8 cellular contexts compared by ENCODE assay signal in the genomic region with DNA sequence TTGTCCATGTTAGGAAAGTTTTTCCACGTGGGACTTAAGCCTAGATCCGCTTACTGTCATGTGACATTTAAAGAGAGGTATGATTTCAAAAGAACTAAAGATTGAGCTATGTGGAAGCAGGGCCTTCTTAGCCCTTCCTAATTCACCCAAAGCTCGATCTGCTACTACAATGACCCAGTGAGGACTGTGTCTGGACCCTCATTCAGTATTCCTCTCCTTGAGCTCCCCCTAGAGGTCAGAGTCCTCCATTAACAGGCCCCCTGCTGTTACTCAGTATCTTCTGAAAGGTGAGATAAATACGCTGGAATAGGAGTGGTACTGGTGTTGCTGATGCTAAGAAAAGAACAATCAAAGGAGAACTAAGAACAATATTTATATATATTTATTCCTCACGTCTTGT.
A peak's percentile ranks its signal among the peaks of the same experiment; 100 is the strongest.
DNase-seq lines count a peak whose midpoint lies in the region; ATAC-seq, FAIRE-seq and TF ChIP-seq lines count a peak whose summit lies in the region.

No MANE protein-coding gene starts in this region.

- no peaks in the 10 kb centered on the region for H4K20me1 ChIP-seq in astrocyte (ENCODE audit: insufficient read depth, low read length)

- peak overlapping the region; percentile 24 for H3K4me3 Mint-ChIP-seq in astrocyte (ENCODE audit: unreplicated experiment)

- ATAC-seq in GM19043 (IDR thresholded peaks at IDR 0.05; ENCODE audit: low read depth, unreplicated experiment) = peak; percentile 79
- ATAC-seq in HG03097 (IDR thresholded peaks at IDR 0.05; ENCODE audit: low FRiP score, unreplicated experiment) = peak; percentile 94

- H3K4me1 Mint-ChIP-seq in astrocyte (ENCODE audit: low read depth, unreplicated experiment) = peaks cover 23% of the 10 kb centered on the region

- peak overlapping the region; percentile 45 for H3K9ac ChIP-seq in astrocyte (ENCODE audit: low read length)

- no peak overlapping the region for H3K4me3 ChIP-seq in astrocyte (ENCODE audit: insufficient read depth, low read depth, low read length)

- peak overlapping the region; percentile 1 for H3K27ac Mint-ChIP-seq in astrocyte (ENCODE audit: unreplicated experiment)

- H3K4me1 ChIP-seq in astrocyte (ENCODE audit: insufficient read depth, low read length) = peaks cover 16% of the 10 kb centered on the region

- H3K27me3 ChIP-seq in astrocyte (ENCODE audit: insufficient read depth, low read length) = no peaks in the 10 kb centered on the region

- peak; percentile 89 for TF ChIP-seq CTCF in astrocyte (IDR thresholded peaks at IDR 0.05; ENCODE audit: insufficient read depth, low read depth, low read length)

- no peaks in the 10 kb centered on the region for H3K27me3 Mint-ChIP-seq in astrocyte (ENCODE audit: low read depth, unreplicated experiment)

- H3K36me3 ChIP-seq in astrocyte (ENCODE audit: insufficient read depth, low read length) = no peaks in the 10 kb centered on the region

- no peaks in the 10 kb centered on the region for H3K36me3 Mint-ChIP-seq in astrocyte (ENCODE audit: low read depth, unreplicated experiment)

- H3K9me3 Mint-ChIP-seq in astrocyte (ENCODE audit: unreplicated experiment) = no peaks in the 10 kb centered on the region

- peak overlapping the region; percentile 21 for H3K27ac ChIP-seq in astrocyte (ENCODE audit: low read depth, low read length)

- H3K79me2 ChIP-seq in astrocyte (ENCODE audit: insufficient read depth, low read length) = no peaks in the 10 kb centered on the region

- no peak overlapping the region for H3K4me2 ChIP-seq in astrocyte (ENCODE audit: low read length)

- peak; percentile 85 for FAIRE-seq in astrocyte (lab: Jason Lieb, UNC)

- DNase-seq in DMS53 treated with DMSO at 0.1 percent for 48 hours (lab: John Stamatoyannopoulos, UW; ENCODE audit: unreplicated experiment) = peak; percentile 17
- peak; percentile 55 for DNase-seq in NCI-H524 treated with DMSO at 0.1 percent for 48 hours (lab: John Stamatoyannopoulos, UW)
- peak; percentile 54 for DNase-seq in astrocyte (ENCODE audit: low read depth)
- DNase-seq in iPS-NIHi11 (ENCODE audit: low spot score) = peak; percentile 74
- peak; percentile 70 for DNase-seq in stromal cell of bone marrow (ENCODE audit: low read depth)
- no peak for DNase-seq in activated CD8-positive, alpha-beta memory T cell treated with anti-CD3 and anti-CD28 coated beads, Interleukin-2, amount 50 U/mL, for 4 hours

- H3K9me3 ChIP-seq in astrocyte (ENCODE audit: insufficient read depth, low read depth, low read length) = no peaks in the 10 kb centered on the region

- no peak overlapping the region for H2AFZ ChIP-seq in astrocyte (ENCODE audit: low read depth, low read length)
